26 cellular contexts compared by ENCODE assay signal in genomic region chr16:87808108-87808507, GRCh38. TPM values are rescaled to one million over a fixed set of nuclear protein-coding genes. Genes with fewer than 3 reads are reported as not detected.
DNase-seq lines count a peak whose midpoint lies in the region; ATAC-seq, FAIRE-seq and TF ChIP-seq lines count a peak whose summit lies in the region.
"Had no signal": no experiment of that assay in that cellular context is flagged by ENCODE, and none has a peak within 500 bp of the region (broad histone marks: within the 10 kb centered on the region; RNA-seq: fewer than 3 reads in every experiment).

No MANE protein-coding gene starts in this region.

- H3K9ac ChIP-seq in Karpas-422 (ENCODE audit: low read length): peak overlapping the region; percentile 86
- no peak overlapping the region for H3K9ac ChIP-seq in K562 (ENCODE audit: insufficient read depth in 1 of 2, low read depth in 2 of 2, low read length in 2 of 2)

- H3K9me1 ChIP-seq in K562 (ENCODE audit: control insufficient read depth, insufficient read depth, low read length): no peaks in the 10 kb centered on the region

- TF ChIP-seq CTCF in activated CD8-positive, alpha-beta T cell treated with anti-CD3 and anti-CD28 coated beads for 36 hours (IDR thresholded peaks at IDR 0.05): no peak
- TF ChIP-seq CTCF in K562 (IDR thresholded peaks at IDR 0.05 in 2 of 3, conservative IDR thresholded peaks at IDR 0.05 in 1 of 3; ENCODE audit: insufficient read depth in 2 of 3, low read depth in 1 of 3, low read length in 3 of 3) (no peak), osteoblast (IDR thresholded peaks at IDR 0.05; ENCODE audit: extremely low read depth, low read depth, low read length) (no peak)

- DNase-seq in activated CD8-positive, alpha-beta T cell treated with anti-CD3 and anti-CD28 coated beads for 36 hours: no peak
- no peak for DNase-seq in activated CD8-positive, alpha-beta T cell treated with anti-CD3 and anti-CD28 coated beads, Interleukin-2, amount 10 ng/mL, durations not matched to agents 7 days and 5 days
- DNase-seq in Karpas-422 (peak; percentile 68), K562 (ENCODE audit: extremely low read depth in 1 of 4, low spot score in 3 of 4) (no peak), osteoblast (ENCODE audit: insufficient read length, low spot score, missing footprints) (peak; percentile 42), globus pallidus (ENCODE audit: low spot score) (no peak), A172 (ENCODE audit: low spot score) (no peak)
- DNase-seq: ACHN; activated CD4-positive, alpha-beta memory T cell treated with anti-CD3 and anti-CD28 coated beads, Interleukin-2, amount 10 ng/mL, durations not matched to agents 7 days and 5 days; body of pancreas; colonic mucosa; head of caudate nucleus; HFFc6; MG63; NCI-H1436; NCI-H526; OCI-M1; retina; spleen had no signal

- no peaks in the 10 kb centered on the region for H3K36me3 Mint-ChIP-seq in activated CD8-positive, alpha-beta T cell treated with anti-CD3 and anti-CD28 coated beads for 36 hours (ENCODE audit: low read depth)
- no peaks in the 10 kb centered on the region for H3K36me3 Mint-ChIP-seq in activated CD8-positive, alpha-beta T cell treated with anti-CD3 and anti-CD28 coated beads, Interleukin-2, amount 10 ng/mL, durations not matched to agents 7 days and 5 days (ENCODE audit: low read depth)
- H3K36me3 Mint-ChIP-seq: activated naive CD8-positive, alpha-beta T cell had no signal

- no TSS peak for BruUV-seq in K562 (replicated peaks; lab: Mats Ljungman, UMichigan)

- H3K4me1 Mint-ChIP-seq in activated CD8-positive, alpha-beta T cell treated with anti-CD3 and anti-CD28 coated beads for 36 hours (ENCODE audit: low read depth): peaks cover 32% of the 10 kb centered on the region
- peaks cover 43% of the 10 kb centered on the region for H3K4me1 Mint-ChIP-seq in activated CD8-positive, alpha-beta T cell treated with anti-CD3 and anti-CD28 coated beads, Interleukin-2, amount 10 ng/mL, durations not matched to agents 7 days and 5 days (ENCODE audit: low read depth)

- no peak for TF ChIP-seq RAD21 in K562 (CRISPR knock-in tag; conservative IDR thresholded peaks at IDR 0.05 in 1 of 2, IDR thresholded peaks at IDR 0.05 in 1 of 2)

- H3K4me2 ChIP-seq in Karpas-422 (ENCODE audit: low read depth, low read length, poor library complexity, severe bottlenecking) (peak overlapping the region; percentile 82), K562 (ENCODE audit: insufficient read depth, low read length) (no peak overlapping the region), osteoblast (ENCODE audit: insufficient read depth, low read length) (no peak overlapping the region)

- H3K27me3 Mint-ChIP-seq in activated CD8-positive, alpha-beta T cell treated with anti-CD3 and anti-CD28 coated beads for 36 hours: no peaks in the 10 kb centered on the region
- peaks cover 5% of the 10 kb centered on the region for H3K27me3 Mint-ChIP-seq in activated CD8-positive, alpha-beta T cell treated with anti-CD3 and anti-CD28 coated beads, Interleukin-2, amount 10 ng/mL, durations not matched to agents 7 days and 5 days (ENCODE audit: low read depth)
- H3K27me3 Mint-ChIP-seq: activated naive CD8-positive, alpha-beta T cell had no signal

- TF ChIP-seq EP300 in K562 (IDR thresholded peaks at IDR 0.05; ENCODE audit: low read length): no peak

- H4K20me1 ChIP-seq in Karpas-422 (ENCODE audit: insufficient read depth, low read depth, low read length): no peaks in the 10 kb centered on the region
- H4K20me1 ChIP-seq in K562 (replicated peaks; ENCODE audit: control insufficient read depth, insufficient read depth, low read length): no peaks in the 10 kb centered on the region
- no peaks in the 10 kb centered on the region for H4K20me1 ChIP-seq in osteoblast (ENCODE audit: insufficient read depth, low read length)

- ATAC-seq in activated CD8-positive, alpha-beta T cell treated with anti-CD3 and anti-CD28 coated beads for 36 hours: no peak
- ATAC-seq in activated CD8-positive, alpha-beta T cell treated with anti-CD3 and anti-CD28 coated beads, Interleukin-2, amount 10 ng/mL, durations not matched to agents 7 days and 5 days: no peak
- no peak for ATAC-seq in K562
- ATAC-seq in HG03442 (IDR thresholded peaks at IDR 0.05; ENCODE audit: unreplicated experiment): no peak
- ATAC-seq: body of pancreas had no signal

- intact Hi-C loops in activated CD8-positive, alpha-beta T cell treated with anti-CD3 and anti-CD28 coated beads for 36 hours (cut with micrococcal nuclease): no loop called here
- intact Hi-C loops in K562 (cut with micrococcal nuclease): no loop called here

- no peak overlapping the region for H3K4me3 Mint-ChIP-seq in activated CD8-positive, alpha-beta T cell treated with anti-CD3 and anti-CD28 coated beads for 36 hours
- no peak overlapping the region for H3K4me3 Mint-ChIP-seq in activated CD8-positive, alpha-beta T cell treated with anti-CD3 and anti-CD28 coated beads, Interleukin-2, amount 10 ng/mL, durations not matched to agents 7 days and 5 days
- H3K4me3 Mint-ChIP-seq: activated CD4-positive, alpha-beta memory T cell treated with anti-CD3 and anti-CD28 coated beads, Interleukin-2, amount 10 ng/mL, durations not matched to agents 7 days and 5 days; activated naive CD8-positive, alpha-beta T cell; CD14-positive monocyte; T-helper 1 cell treated with Interleukin-12 subunit alpha and Interleukin-12 subunit beta and Interleukin-4 antibody, amounts not matched to agents 30 μg/mL and 1 μg/mL, for 36 hours had no signal

- H3K4me1 ChIP-seq in Karpas-422 (ENCODE audit: low read length) (peaks cover 70% of the 10 kb centered on the region), K562 (replicated peaks in 1 of 2; ENCODE audit: control insufficient read depth in 2 of 2, insufficient read depth in 2 of 2, low read length in 2 of 2) (peaks cover 30% of the 10 kb centered on the region in 2 experiments), osteoblast (ENCODE audit: insufficient read depth, low read length) (peaks cover 19% of the 10 kb centered on the region)

- no peaks in the 10 kb centered on the region for H3K79me2 ChIP-seq in Karpas-422 (ENCODE audit: low read length)
- no peaks in the 10 kb centered on the region for H3K79me2 ChIP-seq in K562 (ENCODE audit: control insufficient read depth, insufficient read depth, low read length)
- no peaks in the 10 kb centered on the region for H3K79me2 ChIP-seq in osteoblast (ENCODE audit: insufficient read depth, low read length)

- H3K9me2 ChIP-seq in Karpas-422 (replicated peaks; ENCODE audit: insufficient read depth, low read length): no peaks in the 10 kb centered on the region

- no peak for FAIRE-seq in K562 (lab: Jason Lieb, UNC)

- POLR2A ChIA-PET in activated CD8-positive, alpha-beta T cell treated with anti-CD3 and anti-CD28 coated beads for 36 hours (lab: Charles Lee): interaction anchor here (0.6 to 4.8 kb wide), 7 partner anchors 19 to 63 kb away, joined by 3 to 40 read pairs (median 4); partner anchors contain the start of gene KLHDC4
- POLR2A ChIA-PET in activated CD8-positive, alpha-beta T cell treated with anti-CD3 and anti-CD28 coated beads, Interleukin-2, amount 10 ng/mL, durations not matched to agents 7 days and 5 days (lab: Charles Lee): interaction anchor here (3.7 kb wide), 1 partner anchor 29 kb away, joined by 20 read pairs; no protein-coding TSS in a partner anchor
- POLR2A ChIA-PET in K562 (lab: Yijun Ruan, JAX): interaction anchor here (0.7 to 2.7 kb wide), 5 partner anchors 12 to 403 kb away, joined by 3 to 9 read pairs (median 3); no protein-coding TSS in a partner anchor

- H3K36me3 ChIP-seq in Karpas-422 (ENCODE audit: insufficient read depth, low read length) (peaks cover 11% of the 10 kb centered on the region; the same call in 1 of the 2 replicates), K562 (ENCODE audit: control insufficient read depth, insufficient read depth, low read length) (no peaks in the 10 kb centered on the region), osteoblast (ENCODE audit: insufficient read depth, low read length) (no peaks in the 10 kb centered on the region)
- H3K36me3 ChIP-seq: colonic mucosa, MG63, neutrophil, SJCRH30, spleen had no signal

- CTCF ChIA-PET in activated CD8-positive, alpha-beta T cell treated with anti-CD3 and anti-CD28 coated beads for 36 hours (lab: Charles Lee): interaction anchor here (1.4 to 5.9 kb wide), 4 partner anchors 14 to 63 kb away, joined by 3 to 58 read pairs (median 10); no protein-coding TSS in a partner anchor
- CTCF ChIA-PET in activated CD8-positive, alpha-beta T cell treated with anti-CD3 and anti-CD28 coated beads, Interleukin-2, amount 10 ng/mL, durations not matched to agents 7 days and 5 days (lab: Charles Lee): interaction anchor here (1.1 to 3.2 kb wide), 4 partner anchors 28 to 63 kb away, joined by 3 to 47 read pairs (median 12); no protein-coding TSS in a partner anchor
- CTCF ChIA-PET in K562 (lab: Yijun Ruan, JAX; ENCODE audit: low intra/inter-chr PET ratio): interaction anchor here (0.6 kb wide), 1 partner anchor 64 kb away, joined by 3 read pairs; no protein-coding TSS in a partner anchor

- peak overlapping the region; percentile 60 for H3K4me3 ChIP-seq in Karpas-422 (ENCODE audit: low read length)
- no peak overlapping the region for H3K4me3 ChIP-seq in K562
- no peak overlapping the region for H3K4me3 ChIP-seq in osteoblast (ENCODE audit: insufficient read depth, low read length)
- H3K4me3 ChIP-seq: body of pancreas, colonic mucosa, MG63, SJCRH30, spleen had no signal

- H3K27me3 ChIP-seq in Karpas-422 (ENCODE audit: low read length) (no peaks in the 10 kb centered on the region), K562 (ENCODE audit: control insufficient read depth in 2 of 2, insufficient read depth in 2 of 2, low read length in 2 of 2) (peaks cover 2 to 6% of the 10 kb centered on the region in 2 experiments; a peak in 1 of 5 replicates), osteoblast (ENCODE audit: insufficient read depth, low read length) (peaks cover 3% of the 10 kb centered on the region)
- H3K27me3 ChIP-seq: body of pancreas, colonic mucosa, MG63, neutrophil, SJCRH30 had no signal

- in situ Hi-C loops in K562 (cut with MboI): no loop called here

- H2AFZ ChIP-seq in Karpas-422 (ENCODE audit: low read length) (no peak overlapping the region), K562 (ENCODE audit: low read depth, low read length) (no peak overlapping the region), osteoblast (ENCODE audit: low read length) (no peak overlapping the region)

- H3K27ac Mint-ChIP-seq in activated CD8-positive, alpha-beta T cell treated with anti-CD3 and anti-CD28 coated beads for 36 hours: peak overlapping the region; percentile 56
- H3K27ac Mint-ChIP-seq in activated CD8-positive, alpha-beta T cell treated with anti-CD3 and anti-CD28 coated beads, Interleukin-2, amount 10 ng/mL, durations not matched to agents 7 days and 5 days: no peak overlapping the region
- H3K27ac Mint-ChIP-seq: CD14-positive monocyte; T-helper 1 cell treated with Interleukin-12 subunit alpha and Interleukin-12 subunit beta and Interleukin-4 antibody, amounts not matched to agents 30 μg/mL and 1 μg/mL, for 36 hours had no signal

- TF ChIP-seq POLR2A in K562 (conservative IDR thresholded peaks at IDR 0.05): no peak

- 76% methylated on average over 6 of the region's 6 CpGs for WGBS in K562 (ENCODE audit: insufficient coverage, low coverage, missing lambda C conversion rate)

- H3K27ac ChIP-seq in Karpas-422 (ENCODE audit: low read length): peak overlapping the region; percentile 99
- H3K27ac ChIP-seq in K562 (ENCODE audit: extremely low read depth, low read depth, low read length): no peak overlapping the region
- no peak overlapping the region for H3K27ac ChIP-seq in osteoblast (ENCODE audit: low read depth, low read length)
- H3K27ac ChIP-seq: body of pancreas, colonic mucosa, neutrophil, SJCRH30, VCaP had no signal

- H3K9me3 Mint-ChIP-seq in activated CD8-positive, alpha-beta T cell treated with anti-CD3 and anti-CD28 coated beads for 36 hours: peaks cover 2% of the 10 kb centered on the region
- H3K9me3 Mint-ChIP-seq in activated CD8-positive, alpha-beta T cell treated with anti-CD3 and anti-CD28 coated beads, Interleukin-2, amount 10 ng/mL, durations not matched to agents 7 days and 5 days (ENCODE audit: insufficient read depth): no peaks in the 10 kb centered on the region
- H3K9me3 Mint-ChIP-seq: activated CD4-positive, alpha-beta memory T cell treated with anti-CD3 and anti-CD28 coated beads, Interleukin-2, amount 10 ng/mL, durations not matched to agents 7 days and 5 days; CD14-positive monocyte; T-helper 1 cell treated with Interleukin-12 subunit alpha and Interleukin-12 subunit beta and Interleukin-4 antibody, amounts not matched to agents 30 μg/mL and 1 μg/mL, for 36 hours had no signal

- H3K9me3 ChIP-seq in Karpas-422 (ENCODE audit: low read length) (peaks cover 17% of the 10 kb centered on the region; the same call in 1 of the 2 replicates), K562 (replicated peaks; ENCODE audit: control insufficient read depth, insufficient read depth, low read depth, low read length) (no peaks in the 10 kb centered on the region), osteoblast (ENCODE audit: low read depth, low read length) (no peaks in the 10 kb centered on the region)
- H3K9me3 ChIP-seq: body of pancreas, colonic mucosa, MG63, neutrophil, SJCRH30, spleen had no signal

RNA-seq across cellular contexts. Expression of gene KLHDC4, which starts 42.3 kb away (rescaled TPM):
- 10 to 100 TPM; 80.8 to 81.7 TPM for total RNA-seq in activated CD8-positive, alpha-beta T cell treated with anti-CD3 and anti-CD28 coated beads for 36 hours
- 100 to 1,000 TPM in 1 of 2 experiments, 10 to 100 TPM in 1; 91.7 to 101 TPM for total RNA-seq in activated CD8-positive, alpha-beta T cell treated with anti-CD3 and anti-CD28 coated beads, Interleukin-2, amount 10 ng/mL, durations not matched to agents 7 days and 5 days
- 21.1 and 30.1 TPM in 2 replicates for total RNA-seq in Karpas-422 (2014; rRNA removed; shearing (Covaris generic); ENCODE audit: low replicate concordance)
- 250 and 422 TPM in 2 replicates for total RNA-seq in K562 (2011; cell fraction: chromatin; rRNA removed; ENCODE audit: low replicate concordance)
- 176 and 189 TPM in 2 replicates for total RNA-seq in K562 (2011; cell fraction: nucleolus; rRNA removed)
- 187 and 203 TPM in 2 replicates for total RNA-seq in K562 (2011; cell fraction: nucleoplasm; rRNA removed)
- total RNA-seq in K562 (2014; rRNA removed) (52.7 and 59.4 TPM in 2 replicates), K562 (2014; rRNA removed; fragmentation: Illumina TruSeq; extraction: Trizol) (17.9 and 25.5 TPM in 2 replicates), K562 (2015; rRNA removed; fragmentation: Illumina TruSeq; extraction: Trizol) (31.8 and 32.8 TPM in 2 replicates), K562 (2021) (62.8 and 68.1 TPM in 2 replicates), osteoblast (22.1 and 23.3 TPM in 2 replicates)
- polyA plus RNA-seq in K562 (2011; rRNA removed) (23.7 and 24.9 TPM in 2 replicates), K562 (2014; fragmentation: Illumina TruSeq; extraction: Trizol) (37.3 and 48.5 TPM in 2 replicates), K562 (2014; fragmentation: Nextera tagmentation; extraction: Ambion mirVana) (1 to 10 TPM; 1.3 to 2.5 TPM), K562 (2014; rRNA removed) (53.5 and 63.4 TPM in 2 replicates)
- polyA plus RNA-seq in K562 (2011; cell fraction: cytosol; rRNA removed): 17.9 and 23.5 TPM in 2 replicates
- 66.5 and 112 TPM in 2 replicates for polyA plus RNA-seq in K562 (2011; cell fraction: nucleus; rRNA removed)
- polyA plus RNA-seq in K562 (2012): 35.3 and 39.1 TPM in 2 replicates
- 19.2 and 19.3 TPM in 2 replicates for polyA minus RNA-seq in K562 (2011; rRNA and poly(A)+ RNA removed)
- polyA minus RNA-seq in K562 (2011; cell fraction: cytosol; rRNA and poly(A)+ RNA removed): 18.8 and 24.5 TPM in 2 replicates
- 33.5 and 52.0 TPM in 2 replicates for polyA minus RNA-seq in K562 (2011; cell fraction: nucleus; rRNA and poly(A)+ RNA removed)
- 18.4 and 33.8 TPM in 2 replicates for total RNA-seq in A172 (2014; rRNA removed; shearing (Covaris generic))

Comparison
In these comparisons a context has a peak if more than half of its experiments do, and no peak if none do; other contexts are left out.
1. DNase-seq: peak in Karpas-422 (single experiment) and osteoblast (single experiment); none in activated CD8-positive, alpha-beta T cell treated with anti-CD3 and anti-CD28 coated beads for 36 hours (single experiment), activated CD8-positive, alpha-beta T cell treated with anti-CD3 and anti-CD28 coated beads, Interleukin-2, amount 10 ng/mL, durations not matched to agents 7 days and 5 days (single experiment), K562 (0 of 4), globus pallidus (single experiment) and A172 (single experiment).